In genomic region chr11:2540521-2541320, GRCh38 we compare ENCODE assay signal across 22 cellular contexts.
DNase-seq lines count a peak whose midpoint lies in the region; ATAC-seq and TF ChIP-seq lines count a peak whose summit lies in the region.
"Had no signal": no experiment of that assay in that cellular context is flagged by ENCODE, and none has a peak within 500 bp of the region (broad histone marks: within the 10 kb centered on the region; RNA-seq: fewer than 3 reads in every experiment).

No MANE protein-coding gene starts in this region.

- H3K4me3 ChIP-seq in right atrium auricular region (no peak overlapping the region), upper lobe of right lung (no peak overlapping the region), uterus (no peak overlapping the region)
- H3K4me3 ChIP-seq: esophagus squamous epithelium, GM12878, lung, testis had no signal

- intact Hi-C loops in Right ventricle myocardium inferior (cut with DNase I) (no loop called here), cardiac septum (cut with DNase I) (no loop called here), natural killer cell (cut with micrococcal nuclease) (no loop called here), upper lobe of right lung (cut with DNase I) (no loop called here), uterus (cut with DNase I; ENCODE audit: low total_unique reads) (no loop called here)

- H3K4me1 Mint-ChIP-seq in natural killer cell, result no peaks in the 10 kb centered on the region
- H3K4me1 Mint-ChIP-seq: H9 had no signal

- H3K4me1 ChIP-seq in right atrium auricular region (no peaks in the 10 kb centered on the region), upper lobe of right lung (no peaks in the 10 kb centered on the region), uterus (no peaks in the 10 kb centered on the region)
- H3K4me1 ChIP-seq: esophagus squamous epithelium, testis had no signal

- TF ChIP-seq CTCF in right atrium auricular region (IDR thresholded peaks at IDR 0.05), result no peak
- TF ChIP-seq CTCF in natural killer cell (IDR thresholded peaks at IDR 0.05), result no peak
- no peak for TF ChIP-seq CTCF in upper lobe of right lung (IDR thresholded peaks at IDR 0.05)
- TF ChIP-seq CTCF in uterus (IDR thresholded peaks at IDR 0.05), result no peak

- H3K4me3 Mint-ChIP-seq in natural killer cell, result no peak overlapping the region
- H3K4me3 Mint-ChIP-seq: H9 had no signal

- no peaks in the 10 kb centered on the region for H3K27me3 ChIP-seq in right atrium auricular region
- no peaks in the 10 kb centered on the region for H3K27me3 ChIP-seq in upper lobe of right lung
- no peaks in the 10 kb centered on the region for H3K27me3 ChIP-seq in uterus
- H3K27me3 ChIP-seq: esophagus squamous epithelium, testis had no signal

- H3K36me3 ChIP-seq in right atrium auricular region, result no peaks in the 10 kb centered on the region
- no peaks in the 10 kb centered on the region for H3K36me3 ChIP-seq in upper lobe of right lung
- no peaks in the 10 kb centered on the region for H3K36me3 ChIP-seq in uterus
- H3K36me3 ChIP-seq: esophagus squamous epithelium had no signal

- ATAC-seq in Right ventricle myocardium inferior, result peak; percentile 42
- ATAC-seq in natural killer cell, result no peak
- no peak for ATAC-seq in upper lobe of right lung
- no peak for ATAC-seq in HG03571 (IDR thresholded peaks at IDR 0.05; ENCODE audit: unreplicated experiment)
- ATAC-seq: GM12878 had no signal

- H3K9me3 Mint-ChIP-seq in natural killer cell, result no peaks in the 10 kb centered on the region
- H3K9me3 Mint-ChIP-seq: H9 had no signal

- no peaks in the 10 kb centered on the region for H3K36me3 Mint-ChIP-seq in natural killer cell

- H3K9me3 ChIP-seq in right atrium auricular region, result no peaks in the 10 kb centered on the region
- H3K9me3 ChIP-seq in upper lobe of right lung, result no peaks in the 10 kb centered on the region
- H3K9me3 ChIP-seq in uterus, result no peaks in the 10 kb centered on the region
- H3K9me3 ChIP-seq: esophagus squamous epithelium, neutrophil, testis had no signal

- no peak overlapping the region for H3K27ac ChIP-seq in right atrium auricular region
- no peak overlapping the region for H3K27ac ChIP-seq in upper lobe of right lung
- no peak overlapping the region for H3K27ac ChIP-seq in uterus
- H3K27ac ChIP-seq: esophagus squamous epithelium, neutrophil, testis had no signal

- TF ChIP-seq POLR2A in uterus (IDR thresholded peaks at IDR 0.05), result no peak

- H3K27ac Mint-ChIP-seq in natural killer cell, result no peak overlapping the region
- H3K27ac Mint-ChIP-seq: H9 had no signal

- peaks cover 1 to 3% of the 10 kb centered on the region in 2 donors for H3K27me3 Mint-ChIP-seq in natural killer cell (ENCODE audit: low read depth in 2 of 2)

- DNase-seq in Right ventricle myocardium inferior (ENCODE audit: missing footprints) (peak; percentile 60), right atrium auricular region (ENCODE audit: low spot score) (no peak), cardiac septum (ENCODE audit: low spot score) (peak; percentile 55), natural killer cell (peak; percentile 7), upper lobe of right lung (peak; percentile 52), glomerular visceral epithelial cell (ENCODE audit: extremely low spot score) (no peak), uterus (no peak)
- DNase-seq: activated CD4-positive, alpha-beta T cell treated with anti-CD3 and anti-CD28 coated beads, Interleukin-2, amount 50 U/mL, for 4 hours; activated gamma-delta T cell; amniotic stem cell; esophagus squamous epithelium; H9; NCI-H187 treated with DMSO at 0.1 percent for 48 hours; NCI-H526 treated with DMSO at 0.1 percent for 48 hours; stimulated activated CD4-positive, alpha-beta T cell treated with anti-CD3 and anti-CD28 coated beads, Interleukin-4, amount 100 ng/mL, for 4 hours; stimulated activated naive CD4-positive, alpha-beta T cell; T1000; testis had no signal

Comparison
In these comparisons a context has a peak if more than half of its experiments do, and no peak if none do; other contexts are left out.
1. DNase-seq: peak in Right ventricle myocardium inferior (single experiment), cardiac septum (single experiment), natural killer cell (single experiment) and upper lobe of right lung (single experiment); none in right atrium auricular region (single experiment), glomerular visceral epithelial cell (single experiment) and uterus (0 of 2).